Comparison of ENCODE assay signal across 7 cellular contexts in genomic region chr16:14976971-14977736, GRCh38. TPM values are rescaled to one million over a fixed set of nuclear protein-coding genes. Genes with fewer than 3 reads are reported as not detected.
A peak's percentile ranks its signal among the peaks of the same experiment; 100 is the strongest.
DNase-seq lines count a peak whose midpoint lies in the region; ATAC-seq, FAIRE-seq and TF ChIP-seq lines count a peak whose summit lies in the region.
"Not testable (repeated sequence)": the region's sequence is repeated elsewhere in the genome, so short reads cannot be mapped to it uniquely, and the experiment has no call there.

No MANE protein-coding gene starts in this region.

- not testable (repeated sequence) for ATAC-seq in HepG2

- H3K9ac ChIP-seq in endocrine pancreas (ENCODE audit: control insufficient read depth, insufficient read depth, low read length), result peak overlapping the region; percentile 56
- H3K9ac ChIP-seq in HepG2 (ENCODE audit: insufficient read depth, low read depth, low read length), result not testable (repeated sequence)

- H4K20me1 ChIP-seq in HepG2 (ENCODE audit: insufficient read depth, low read length), result peaks cover 31% of the 10 kb centered on the region

- H3K9me3 Mint-ChIP-seq in activated naive CD8-positive, alpha-beta T cell (ENCODE audit: low read depth); neural crest cell: not testable (repeated sequence)

- H3K4me1 ChIP-seq in HEK293 (ENCODE audit: control insufficient read depth, insufficient read depth, low read length), result peaks cover 19% of the 10 kb centered on the region
- not testable (repeated sequence) for H3K4me1 ChIP-seq in SJCRH30; endocrine pancreas (ENCODE audit: control insufficient read depth, insufficient read depth, low read length)
- H3K4me1 ChIP-seq in HepG2 (ENCODE audit: insufficient read depth, low read length), result peaks cover 64% of the 10 kb centered on the region

- DNase-seq in COLO668 (lab: John Stamatoyannopoulos, UW; ENCODE audit: unreplicated experiment) (peak; percentile 28), SJCRH30 (peak; percentile 71 to 76)
- DNase-seq in HepG2 (ENCODE audit: low spot score); neural crest cell (ENCODE audit: low read depth, low spot score): not testable (repeated sequence)

- not testable (repeated sequence) for H3K27ac ChIP-seq in HEK293 (ENCODE audit: extremely low read depth, low read depth, low read length); SJCRH30; HepG2 (ENCODE audit: extremely low read length, insufficient read depth, low read length)

- peaks cover 68% of the 10 kb centered on the region for H3K79me2 ChIP-seq in HepG2 (ENCODE audit: insufficient read depth, low read length)

- TF ChIP-seq RAD21 in HepG2 (CRISPR knock-in tag; IDR thresholded peaks at IDR 0.05), result not testable (repeated sequence)

- 50% methylated on average over 16 of the region's 16 CpGs for WGBS in HepG2 (ENCODE audit: low lambda C conversion rate)

- not testable (repeated sequence) for H3K4me3 ChIP-seq in HEK293 (ENCODE audit: low read depth, low read length); SJCRH30
- H3K4me3 ChIP-seq in endocrine pancreas (ENCODE audit: control insufficient read depth, insufficient read depth, low read length) (peak overlapping the region; percentile 81), HepG2 (replicated peaks in 1 of 3; ENCODE audit: insufficient read depth in 1 of 3, low read depth in 2 of 3, low read length in 3 of 3) (peak overlapping the region; percentile 34 to 99 (median 80); a peak in 4 of 6 replicates)

- TF ChIP-seq EP300 in HepG2 (IDR thresholded peaks at IDR 0.05; ENCODE audit: low read depth in 2 of 2, low read length in 2 of 2); HepG2 (CRISPR knock-in tag; IDR thresholded peaks at IDR 0.05; ENCODE audit: borderline replicate concordance): not testable (repeated sequence)

- intact Hi-C loops in HepG2 (cut with micrococcal nuclease; ENCODE audit: unreplicated experiment), result not testable (repeated sequence)

- H3K36me3 Mint-ChIP-seq in activated naive CD8-positive, alpha-beta T cell; neural crest cell (ENCODE audit: low read depth): not testable (repeated sequence)

- H3K4me1 Mint-ChIP-seq in activated naive CD8-positive, alpha-beta T cell (ENCODE audit: low read depth), result peaks cover 34% of the 10 kb centered on the region
- H3K4me1 Mint-ChIP-seq in neural crest cell, result peaks cover 17% of the 10 kb centered on the region

- peak overlapping the region; percentile 61 for H3K4me3 Mint-ChIP-seq in activated naive CD8-positive, alpha-beta T cell
- peak overlapping the region; percentile 93 for H3K4me3 Mint-ChIP-seq in neural crest cell

- H3K27ac Mint-ChIP-seq in activated naive CD8-positive, alpha-beta T cell; neural crest cell (ENCODE audit: unreplicated experiment): not testable (repeated sequence)

- POLR2A ChIA-PET in HEK293 (lab: Yijun Ruan, JAX); HepG2 (lab: Yijun Ruan, JAX): not testable (repeated sequence)

- not testable (repeated sequence) for TF ChIP-seq CTCF in HEK293 (tag by site-specific recombination; IDR thresholded peaks at IDR 0.05); HepG2 (CRISPR knock-in tag; IDR thresholded peaks at IDR 0.05); neural crest cell (conservative IDR thresholded peaks at IDR 0.05)

- not testable (repeated sequence) for H3K9me3 ChIP-seq in HEK293 (ENCODE audit: control insufficient read depth, insufficient read depth, low read depth, low read length); SJCRH30 (replicated peaks); endocrine pancreas (ENCODE audit: control insufficient read depth, low read length); HepG2 (ENCODE audit: low read length)

- not testable (repeated sequence) for FAIRE-seq in HepG2 (lab: Jason Lieb, UNC)

- peak overlapping the region; percentile 95 for H3K4me2 ChIP-seq in HepG2 (ENCODE audit: low read depth, low read length)

- not testable (repeated sequence) for TF ChIP-seq POLR2A in HepG2 (IDR thresholded peaks at IDR 0.05; ENCODE audit: insufficient read depth in 1 of 2, low read depth in 2 of 2, low read length in 2 of 2)

- CTCF ChIA-PET in HEK293 (lab: Yijun Ruan, JAX); HepG2 (lab: Yijun Ruan, JAX; ENCODE audit: low intra/inter-chr PET ratio, low total read pairs): not testable (repeated sequence)

- H3K27me3 Mint-ChIP-seq in activated naive CD8-positive, alpha-beta T cell; neural crest cell (ENCODE audit: low read depth): not testable (repeated sequence)

- not testable (repeated sequence) for H2AFZ ChIP-seq in HepG2 (ENCODE audit: low read length)

- H3K27me3 ChIP-seq in SJCRH30; endocrine pancreas (ENCODE audit: control insufficient read depth, insufficient read depth, low read length); HepG2 (ENCODE audit: control insufficient read depth in 1 of 2, insufficient read depth in 2 of 2, low read length in 2 of 2): not testable (repeated sequence)

- BruUV-seq in HepG2 (replicated peaks; lab: Mats Ljungman, UMichigan), result not testable (repeated sequence)

- H3K36me3 ChIP-seq in HEK293 (ENCODE audit: control insufficient read depth in 2 of 2, insufficient read depth in 1 of 2, low read length in 2 of 2); SJCRH30; endocrine pancreas (ENCODE audit: control insufficient read depth, insufficient read depth, low read length); HepG2 (replicated peaks in 1 of 2; ENCODE audit: control insufficient read depth in 1 of 2, insufficient read depth in 2 of 2, low read length in 2 of 2): not testable (repeated sequence)

- in situ Hi-C loops in HepG2 (cut with HindIII; ENCODE audit: extremely low pct_ligation_motif_present, low pct_unique_long_range_greater_than_20kb), result not testable (repeated sequence)

RNA-seq across cellular contexts. Expression of gene PDXDC1, which starts 2.3 kb away (rescaled TPM):
- 37.5 and 48.7 TPM in 2 replicates for total RNA-seq in SJCRH30 (2014; rRNA removed; shearing (Covaris generic))
- 169 and 249 TPM in 2 replicates for total RNA-seq in HepG2 (2016; rRNA removed; fragmentation: Illumina TruSeq; extraction: Trizol)
- 29.3 and 30.1 TPM in 2 replicates for total RNA-seq in HepG2 (2016; cell fraction: cytosol; rRNA removed; fragmentation: Illumina TruSeq; extraction: Trizol; ENCODE audit: low read depth)
- total RNA-seq in HepG2 (2016; cell fraction: insoluble cytoplasmic fraction; rRNA removed; fragmentation: Illumina TruSeq; extraction: Trizol), result 167 and 227 TPM in 2 replicates
- 76.3 and 82.8 TPM in 2 replicates for total RNA-seq in HepG2 (2016; cell fraction: membrane; rRNA removed; fragmentation: Illumina TruSeq; extraction: Trizol)
- total RNA-seq in HepG2 (2016; cell fraction: nucleus; rRNA removed; fragmentation: Illumina TruSeq; extraction: Trizol), result 116 and 122 TPM in 2 replicates
- polyA plus RNA-seq in HepG2 (2011; rRNA removed), result 123 and 133 TPM in 2 replicates
- polyA plus RNA-seq in HepG2 (2011; cell fraction: cytosol; rRNA removed), result 73.0 and 84.6 TPM in 2 replicates
- 157 and 195 TPM in 2 replicates for polyA plus RNA-seq in HepG2 (2011; cell fraction: nucleus; rRNA removed)
- polyA plus RNA-seq in HepG2 (2012), result 92.3 and 114 TPM in 2 replicates
- 11.7 and 12.8 TPM in 2 replicates for polyA plus RNA-seq in HepG2 (2016; cell fraction: cytosol; fragmentation: Illumina TruSeq; extraction: Trizol; ENCODE audit: low read depth)
- polyA plus RNA-seq in HepG2 (2016; cell fraction: insoluble cytoplasmic fraction; fragmentation: Illumina TruSeq; extraction: Trizol; ENCODE audit: low read depth), result 160 and 180 TPM in 2 replicates
- 34.7 and 36.5 TPM in 2 replicates for polyA plus RNA-seq in HepG2 (2016; cell fraction: membrane; fragmentation: Illumina TruSeq; extraction: Trizol; ENCODE audit: low read depth)
- 194 and 214 TPM in 2 replicates for polyA plus RNA-seq in HepG2 (2016; cell fraction: nucleus; fragmentation: Illumina TruSeq; extraction: Trizol; ENCODE audit: insufficient read depth, low read depth)
- 160 and 261 TPM in 2 replicates for polyA minus RNA-seq in HepG2 (2011; rRNA and poly(A)+ RNA removed; ENCODE audit: low replicate concordance)
- 82.4 and 91.4 TPM in 2 replicates for polyA minus RNA-seq in HepG2 (2011; cell fraction: cytosol; rRNA and poly(A)+ RNA removed)
- polyA minus RNA-seq in HepG2 (2011; cell fraction: nucleus; rRNA and poly(A)+ RNA removed), result 115 and 127 TPM in 2 replicates
- total RNA-seq in neural crest cell, result 65.6 and 72.8 TPM in 2 replicates

RNA-seq across cellular contexts. Expression of gene NPIPA1, which starts 39.9 kb away (rescaled TPM):
- total RNA-seq in SJCRH30 (2014; rRNA removed; shearing (Covaris generic)), result 29.2 and 36.8 TPM in 2 replicates
- total RNA-seq in HepG2 (2016; rRNA removed; fragmentation: Illumina TruSeq; extraction: Trizol), result 36.2 and 75.9 TPM in 2 replicates
- total RNA-seq in HepG2 (2016; cell fraction: cytosol; rRNA removed; fragmentation: Illumina TruSeq; extraction: Trizol; ENCODE audit: low read depth), result 34.0 and 35.5 TPM in 2 replicates
- total RNA-seq in HepG2 (2016; cell fraction: insoluble cytoplasmic fraction; rRNA removed; fragmentation: Illumina TruSeq; extraction: Trizol), result 30.0 and 79.6 TPM in 2 replicates
- 24.9 and 29.8 TPM in 2 replicates for total RNA-seq in HepG2 (2016; cell fraction: membrane; rRNA removed; fragmentation: Illumina TruSeq; extraction: Trizol)
- total RNA-seq in HepG2 (2016; cell fraction: nucleus; rRNA removed; fragmentation: Illumina TruSeq; extraction: Trizol), result 104 and 124 TPM in 2 replicates
- polyA plus RNA-seq in HepG2 (2011; rRNA removed), result 183 and 205 TPM in 2 replicates
- polyA plus RNA-seq in HepG2 (2011; cell fraction: cytosol; rRNA removed), result 51.3 and 61.8 TPM in 2 replicates
- polyA plus RNA-seq in HepG2 (2011; cell fraction: nucleus; rRNA removed), result 924 and 979 TPM in 2 replicates
- polyA plus RNA-seq in HepG2 (2012), result 192 and 342 TPM in 2 replicates
- 11.9 and 14.0 TPM in 2 replicates for polyA plus RNA-seq in HepG2 (2016; cell fraction: cytosol; fragmentation: Illumina TruSeq; extraction: Trizol; ENCODE audit: low read depth)
- 44.5 and 55.7 TPM in 2 replicates for polyA plus RNA-seq in HepG2 (2016; cell fraction: insoluble cytoplasmic fraction; fragmentation: Illumina TruSeq; extraction: Trizol; ENCODE audit: low read depth)
- polyA plus RNA-seq in HepG2 (2016; cell fraction: membrane; fragmentation: Illumina TruSeq; extraction: Trizol; ENCODE audit: low read depth), result 21.0 and 26.0 TPM in 2 replicates
- polyA plus RNA-seq in HepG2 (2016; cell fraction: nucleus; fragmentation: Illumina TruSeq; extraction: Trizol; ENCODE audit: insufficient read depth, low read depth), result 410 and 416 TPM in 2 replicates
- polyA minus RNA-seq in HepG2 (2011; rRNA and poly(A)+ RNA removed; ENCODE audit: low replicate concordance), result 19.4 and 69.4 TPM in 2 replicates
- 20.8 and 23.0 TPM in 2 replicates for polyA minus RNA-seq in HepG2 (2011; cell fraction: cytosol; rRNA and poly(A)+ RNA removed)
- polyA minus RNA-seq in HepG2 (2011; cell fraction: nucleus; rRNA and poly(A)+ RNA removed), result 224 and 250 TPM in 2 replicates
- total RNA-seq in neural crest cell, result 171 and 176 TPM in 2 replicates
